19 cellular contexts compared by ENCODE assay signal in genomic region chr18:48874233-48874632, GRCh38.
A peak's percentile ranks its signal among the peaks of the same experiment; 100 is the strongest.
DNase-seq lines count a peak whose midpoint lies in the region; ATAC-seq, FAIRE-seq and TF ChIP-seq lines count a peak whose summit lies in the region.
"Had no signal": no experiment of that assay in that cellular context is flagged by ENCODE, and none has a peak within 500 bp of the region (broad histone marks: within the 10 kb centered on the region; RNA-seq: fewer than 3 reads in every experiment).

No MANE protein-coding gene starts in this region.

- H3K23me2 ChIP-seq in H1 (ENCODE audit: low read depth, low read length) = no peaks in the 10 kb centered on the region

- H2BK120ac ChIP-seq in H1 (replicated peaks; ENCODE audit: low read depth, low read length) = no peak overlapping the region

- TF ChIP-seq CTCF in H1 (IDR thresholded peaks at IDR 0.05; ENCODE audit: control extremely low read depth in 1 of 3, insufficient read depth in 1 of 3, low read depth in 1 of 3, low read length in 3 of 3) = no peak
- no peak for TF ChIP-seq CTCF in osteocyte (IDR thresholded peaks at IDR 0.05)
- TF ChIP-seq CTCF in MCF 10A (IDR thresholded peaks at IDR 0.05; ENCODE audit: unreplicated experiment) = no peak

- no peak overlapping the region for H3K4ac ChIP-seq in H1 (replicated peaks; ENCODE audit: insufficient read length, low read depth, low read length)

- CTCF ChIA-PET in H1 (lab: Charles Lee; ENCODE audit: partially characterized antibody) = interaction anchor here (0.7 to 1.8 kb wide), 8 partner anchors 8 to 365 kb away, joined by 3 to 9 read pairs (median 3); no protein-coding TSS in a partner anchor
- CTCF ChIA-PET in MCF 10A (lab: Yijun Ruan, JAX) = interaction anchor here (0.8 kb wide), 1 partner anchor 167 kb away, joined by 3 read pairs; no protein-coding TSS in a partner anchor

- no peak overlapping the region for H4K5ac ChIP-seq in H1 (ENCODE audit: insufficient read length, low read depth, low read length)

- no peak overlapping the region for H2BK15ac ChIP-seq in H1 (ENCODE audit: low read length)

- H4K91ac ChIP-seq in H1 (replicated peaks; ENCODE audit: insufficient read length, low read length) = no peak overlapping the region

- H2BK12ac ChIP-seq in H1 (ENCODE audit: low read depth, low read length) = no peak overlapping the region

- no peak overlapping the region for H3K56ac ChIP-seq in H1 (replicated peaks; ENCODE audit: insufficient read length, low read depth, low read length)

- H3K9ac ChIP-seq in BLaER1 treated with 17β-estradiol and CSF1 and Interleukin-3, amounts not matched to agents 10 nM and 100 nM = no peak overlapping the region
- no peak overlapping the region for H3K9ac ChIP-seq in H1 (replicated peaks in 1 of 4; ENCODE audit: extremely low read depth in 1 of 4, low read depth in 3 of 4, low read length in 3 of 4)

- H3K36me3 Mint-ChIP-seq in osteocyte (ENCODE audit: unreplicated experiment) (no peaks in the 10 kb centered on the region), MCF 10A (ENCODE audit: insufficient read depth, unreplicated experiment) (no peaks in the 10 kb centered on the region)
- H3K36me3 Mint-ChIP-seq: CD4-positive, CD25-positive, alpha-beta regulatory T cell had no signal

- no peak overlapping the region for H2AFZ ChIP-seq in H1 (ENCODE audit: low read length)
- H2AFZ ChIP-seq: PC-9 had no signal

- no peak for FAIRE-seq in H1 (lab: Jason Lieb, UNC)
- FAIRE-seq: GM12891 had no signal

- H3K9me3 ChIP-seq in BLaER1 treated with 17β-estradiol and CSF1 and Interleukin-3, amounts not matched to agents 10 nM and 100 nM (replicated peaks in 1 of 11) = no peaks in the 10 kb centered on the region
- no peaks in the 10 kb centered on the region for H3K9me3 ChIP-seq in H1 (ENCODE audit: insufficient read depth in 2 of 2, low read depth in 1 of 2, low read length in 1 of 2)

- H3K14ac ChIP-seq in H1 (ENCODE audit: insufficient read length) = no peak overlapping the region

- peak overlapping the region in 8 of 11 experiments; percentile 16 to 85 (median 50); a peak in 10 of 22 replicates for H3K4me2 ChIP-seq in BLaER1 treated with 17β-estradiol and CSF1 and Interleukin-3, amounts not matched to agents 10 nM and 100 nM
- no peak overlapping the region for H3K4me2 ChIP-seq in H1 (ENCODE audit: insufficient read depth in 1 of 2, low read depth in 2 of 2, low read length in 2 of 2)

- H2BK5ac ChIP-seq in H1 (ENCODE audit: low read depth, low read length) = no peak overlapping the region

- peak overlapping the region; percentile 50 for H3K27ac Mint-ChIP-seq in osteocyte (ENCODE audit: unreplicated experiment)
- H3K27ac Mint-ChIP-seq in MCF 10A (ENCODE audit: low read depth, unreplicated experiment) = no peak overlapping the region

- intact Hi-C loops in MCF 10A (cut with micrococcal nuclease) = no loop called here

- no peak overlapping the region for H3K23ac ChIP-seq in H1 (ENCODE audit: insufficient read length)

- H3K4me1 Mint-ChIP-seq in osteocyte (ENCODE audit: unreplicated experiment) (peaks cover 53% of the 10 kb centered on the region), MCF 10A (ENCODE audit: insufficient read depth, unreplicated experiment) (peaks cover 21% of the 10 kb centered on the region)

- no peaks in the 10 kb centered on the region for H3K36me3 ChIP-seq in BLaER1 treated with 17β-estradiol and CSF1 and Interleukin-3, amounts not matched to agents 10 nM and 100 nM
- no peaks in the 10 kb centered on the region for H3K36me3 ChIP-seq in H1 (ENCODE audit: control insufficient read depth in 2 of 4, insufficient read depth in 4 of 4, low read length in 3 of 4)

- no peak for TF ChIP-seq EP300 in H1 (IDR thresholded peaks at IDR 0.05; ENCODE audit: borderline replicate concordance in 1 of 2, low read depth in 2 of 2, low read length in 2 of 2)

- H4K20me1 ChIP-seq in BLaER1 treated with 17β-estradiol and CSF1 and Interleukin-3, amounts not matched to agents 10 nM and 100 nM = peaks cover 0 to 5% (median 0%) of the 10 kb centered on the region in 11 experiments; a peak in 1 of 22 replicates
- H4K20me1 ChIP-seq in H1 (replicated peaks in 1 of 2; ENCODE audit: control insufficient read depth in 1 of 2, insufficient read depth in 2 of 2, low read length in 2 of 2) = no peaks in the 10 kb centered on the region

- DNase-seq in RPMI7951 (ENCODE audit: low read depth) (peak; percentile 51), H1 (ENCODE audit: low read depth in 1 of 2, low spot score in 2 of 2) (no peak), osteocyte (ENCODE audit: extremely low spot score, unreplicated experiment) (no peak), DMS114 treated with DMSO at 0.1 percent for 48 hours (lab: John Stamatoyannopoulos, UW; ENCODE audit: unreplicated experiment) (no peak), MCF 10A (ENCODE audit: unreplicated experiment) (no peak)
- DNase-seq in activated CD4-positive, alpha-beta T cell treated with anti-CD3 and anti-CD28 coated beads, Interleukin-2, amount 50 U/mL, for 4 hours = no peak
- DNase-seq: AML-193; CD4-positive, CD25-positive, alpha-beta regulatory T cell; DMS79; HCEC 1CT; KBM-7; NCI-H1092; NCI-H1694; NCI-H345; PC-9; SHP77 treated with DMSO at 0.1 percent for 48 hours had no signal

- H4K8ac ChIP-seq in H1 (ENCODE audit: extremely low read depth, insufficient read depth, low read length) = no peak overlapping the region

- no peak for TF ChIP-seq RAD21 in H1 (IDR thresholded peaks at IDR 0.05 in 1 of 2, conservative IDR thresholded peaks at IDR 0.05 in 1 of 2; ENCODE audit: low read depth in 2 of 2, low read length in 2 of 2)

- peaks cover 33 to 75% (median 63%) of the 10 kb centered on the region in 10 experiments for H3K4me1 ChIP-seq in BLaER1 treated with 17β-estradiol and CSF1 and Interleukin-3, amounts not matched to agents 10 nM and 100 nM
- peaks cover 0 to 11% (median 8%) of the 10 kb centered on the region in 4 experiments; a peak in 6 of 7 replicates for H3K4me1 ChIP-seq in H1 (replicated peaks in 1 of 4; ENCODE audit: control insufficient read depth in 3 of 4, insufficient read depth in 4 of 4, low read length in 3 of 4)

- H3K27me3 ChIP-seq in BLaER1 treated with 17β-estradiol and CSF1 and Interleukin-3, amounts not matched to agents 10 nM and 100 nM = 0 out of 22 replicates have a peak, but pooled peaks cover 0 to 3% (median 0%) of the 10 kb centered on the region in 11 experiments
- H3K27me3 ChIP-seq in H1 (replicated peaks in 1 of 4; ENCODE audit: control insufficient read depth in 3 of 4, extremely low read depth in 1 of 4, insufficient read depth in 3 of 4, low read length in 3 of 4) = 0 out of 7 replicates have a peak, but pooled peaks cover 0 to 2% (median 0%) of the 10 kb centered on the region in 4 experiments

- H3K9me3 Mint-ChIP-seq in osteocyte (ENCODE audit: unreplicated experiment) (no peaks in the 10 kb centered on the region), MCF 10A (ENCODE audit: unreplicated experiment) (no peaks in the 10 kb centered on the region)
- H3K9me3 Mint-ChIP-seq: CD4-positive, CD25-positive, alpha-beta regulatory T cell had no signal

- no TSS peak for BruUV-seq in MCF 10A (replicated peaks; lab: Mats Ljungman, UMichigan)

- POLR2A ChIA-PET in H1 (lab: Charles Lee; ENCODE audit: partially characterized antibody) (interaction anchor here (1.3 kb wide), 1 partner anchor 21 kb away, joined by 3 read pairs; no protein-coding TSS in a partner anchor), MCF 10A (lab: Yijun Ruan, JAX) (interaction anchor here (1.5 kb wide), 1 partner anchor 77 kb away, joined by 4 read pairs; no protein-coding TSS in a partner anchor)

- no peaks in the 10 kb centered on the region for H3K27me3 Mint-ChIP-seq in osteocyte (ENCODE audit: unreplicated experiment)
- H3K27me3 Mint-ChIP-seq in MCF 10A (ENCODE audit: insufficient read depth, unreplicated experiment) = no peaks in the 10 kb centered on the region
- H3K27me3 Mint-ChIP-seq: CD4-positive, CD25-positive, alpha-beta regulatory T cell had no signal

- H3K4me3 ChIP-seq in BLaER1 treated with 17β-estradiol and CSF1 and Interleukin-3, amounts not matched to agents 10 nM and 100 nM = no peak overlapping the region
- no peak overlapping the region for H3K4me3 ChIP-seq in H1 (ENCODE audit: extremely low read depth in 1 of 4, insufficient read depth in 2 of 4, low read depth in 3 of 4, low read length in 4 of 4)
- H3K4me3 ChIP-seq: PC-9 had no signal

- 80% methylated on average over 5 of the region's 5 CpGs; no CpG with 5 or more reads in 1 of the 2 experiments for WGBS in H1 (ENCODE audit: extremely low coverage in 1 of 2, insufficient coverage in 1 of 2, insufficient read length in 1 of 2, insufficient replicate concordance in 2 of 2, low coverage in 1 of 2, low lambda C conversion rate in 2 of 2, missing lambda C conversion rate in 1 of 2), 2 experiments

- H3K18ac ChIP-seq in H1 (ENCODE audit: extremely low read depth, low read length) = no peak overlapping the region

- H3K4me3 Mint-ChIP-seq in osteocyte (ENCODE audit: unreplicated experiment) (no peak overlapping the region), MCF 10A (ENCODE audit: unreplicated experiment) (no peak overlapping the region)
- H3K4me3 Mint-ChIP-seq: CD4-positive, CD25-positive, alpha-beta regulatory T cell had no signal

- 0 out of 2 replicates have a peak overlapping the region, but pooled peaks have one; percentile 61 for H2BK20ac ChIP-seq in H1 (ENCODE audit: low read length)

- no peaks in the 10 kb centered on the region for H3K79me2 ChIP-seq in H1 (ENCODE audit: control insufficient read depth in 1 of 2, insufficient read depth in 2 of 2, low read length in 2 of 2)

- no peak overlapping the region for H2AK5ac ChIP-seq in H1 (ENCODE audit: low read depth, low read length)

- H3K27ac ChIP-seq in BLaER1 treated with 17β-estradiol and CSF1 and Interleukin-3, amounts not matched to agents 10 nM and 100 nM = peak overlapping the region in 1 of 11 experiments; percentile 66; a peak in 1 of 22 replicates
- no peak overlapping the region for H3K27ac ChIP-seq in H1 (ENCODE audit: low read depth, low read length)

- no peak for TF ChIP-seq POLR2A in H1 (IDR thresholded peaks at IDR 0.05; ENCODE audit: control extremely low read depth in 1 of 2, low read depth in 2 of 2, low read length in 2 of 2)

- no peaks in the 10 kb centered on the region for H3K79me1 ChIP-seq in H1 (ENCODE audit: low read depth, low read length)

- ATAC-seq in HG03520 (IDR thresholded peaks at IDR 0.05; ENCODE audit: unreplicated experiment) = no peak

TF ChIP-seq in H1, 55 proteins besides CTCF, POLR2A, EP300 and RAD21 (continues in another document):
- no peak for TF ChIP-seq HDAC6 (IDR thresholded peaks at IDR 0.05; ENCODE audit: low read depth, low read length)
- TF ChIP-seq SP4 (IDR thresholded peaks at IDR 0.05; ENCODE audit: low read length) = no peak
- no peak for TF ChIP-seq NANOG (IDR thresholded peaks at IDR 0.05; ENCODE audit: insufficient read depth, low read depth, low read length, poor library complexity, severe bottlenecking)
- TF ChIP-seq MAX (IDR thresholded peaks at IDR 0.05) = no peak
- no peak for TF ChIP-seq CREB1 (IDR thresholded peaks at IDR 0.05)
- TF ChIP-seq CHD2 (IDR thresholded peaks at IDR 0.05; ENCODE audit: low read length) = no peak
- no peak for TF ChIP-seq CBX5 (IDR thresholded peaks at IDR 0.05; ENCODE audit: low read depth, low read length)

Comparison
In these comparisons a context has a peak if more than half of its experiments do, and no peak if none do; other contexts are left out.
1. H3K4me2 ChIP-seq: peak in BLaER1 treated with 17β-estradiol and CSF1 and Interleukin-3, amounts not matched to agents 10 nM and 100 nM (8 of 11); none in H1 (0 of 2).